8 cellular contexts compared by ENCODE assay signal in the genomic region with DNA sequence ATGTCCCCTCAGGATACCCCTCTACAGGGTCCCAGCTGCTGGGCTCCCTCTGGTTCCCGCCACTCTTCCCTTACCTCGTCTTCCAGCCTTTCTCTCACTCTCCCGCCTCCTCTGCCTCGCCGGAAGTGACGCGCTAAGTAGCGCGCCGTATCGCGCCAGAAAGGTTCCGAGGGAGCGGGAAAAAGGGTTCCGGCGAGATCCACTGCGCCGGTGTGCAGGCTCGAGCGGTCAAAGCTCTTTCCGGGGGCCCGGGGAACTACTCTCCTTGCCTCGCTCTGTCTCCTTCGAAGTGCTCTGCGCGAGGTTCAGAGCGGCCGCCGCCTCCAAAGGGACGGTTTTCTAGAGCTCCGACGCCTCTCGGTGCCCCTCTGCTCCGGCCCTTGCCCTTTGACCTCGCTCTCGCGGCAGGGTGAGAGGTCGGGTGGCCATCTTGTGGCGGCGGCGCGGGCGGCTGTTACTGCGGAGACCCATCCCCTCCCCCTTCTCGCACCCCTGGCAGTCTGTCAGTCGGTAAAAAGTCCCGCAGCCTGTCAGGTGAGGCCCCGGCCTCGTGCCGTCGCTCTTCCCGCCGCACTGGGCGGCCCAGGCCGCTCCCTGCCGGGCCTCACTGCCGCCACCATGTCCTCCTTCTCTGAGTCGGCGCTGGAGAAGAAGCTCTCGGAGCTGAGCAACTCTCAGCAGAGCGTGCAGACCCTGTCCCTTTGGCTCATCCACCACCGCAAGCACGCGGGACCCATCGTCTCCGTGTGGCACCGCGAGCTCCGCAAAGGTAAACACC. TPM values are rescaled to one million over a fixed set of nuclear protein-coding genes. Genes with fewer than 3 reads are reported as not detected.
A peak's percentile ranks its signal among the peaks of the same experiment; 100 is the strongest.
DNase-seq lines count a peak whose midpoint lies in the region; ATAC-seq and TF ChIP-seq lines count a peak whose summit lies in the region.

A gene with protein sequence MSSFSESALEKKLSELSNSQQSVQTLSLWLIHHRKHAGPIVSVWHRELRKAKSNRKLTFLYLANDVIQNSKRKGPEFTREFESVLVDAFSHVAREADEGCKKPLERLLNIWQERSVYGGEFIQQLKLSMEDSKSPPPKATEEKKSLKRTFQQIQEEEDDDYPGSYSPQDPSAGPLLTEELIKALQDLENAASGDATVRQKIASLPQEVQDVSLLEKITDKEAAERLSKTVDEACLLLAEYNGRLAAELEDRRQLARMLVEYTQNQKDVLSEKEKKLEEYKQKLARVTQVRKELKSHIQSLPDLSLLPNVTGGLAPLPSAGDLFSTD (plus strand): TSS at position 417 of the 778 bp plus-strand sequence. CDS start 202 bp downstream, at position 619.
A gene (minus strand): TSS at position 127 of the 778 bp plus-strand sequence. CDS start 19,640 bp downstream, outside the sequence.

- TF ChIP-seq CTCF in GM13977 (IDR thresholded peaks at IDR 0.05; ENCODE audit: extremely low read depth, insufficient read depth, missing control alignments) (no peak), prostate gland (IDR thresholded peaks at IDR 0.05) (peak in 1 of 4 experiments; percentile 30)

- DNase-seq in GM13977 (ENCODE audit: low spot score) (peak; percentile 87), NCI-H187 (lab: John Stamatoyannopoulos, UW) (peak; percentile 77 to 85), anterior cingulate cortex (lab: John Stamatoyannopoulos, UW) (peak in 57 of 58 donors; percentile 57 to 98 (median 89)), left ventricle myocardium superior (peak; percentile 93), prostate gland (ENCODE audit: low spot score) (peak; percentile 88), ureter (ENCODE audit: low spot score) (peak; percentile 93)

- H3K9me3 ChIP-seq in prostate gland, result no peaks in the 10 kb centered on the region

- in situ Hi-C loops in GM13977 (cut with MboI; ENCODE audit: low pct_unique_long_range_greater_than_20kb, low sequenced_read_pairs, unreplicated experiment), result no loop called here

- WGBS in prostate gland, result 1% methylated on average over 52 of the region's 69 CpGs

- TF ChIP-seq POLR2A in prostate gland (IDR thresholded peaks at IDR 0.05), result peak; percentile 61

- H3K36me3 ChIP-seq in prostate gland, result no peaks in the 10 kb centered on the region

- H3K27ac ChIP-seq in prostate gland, result peak within 1 kb of the TSS; percentile 90 to 92

- H3K4me1 ChIP-seq in prostate gland (replicated peaks), result peaks cover 18% of the 10 kb centered on the region

- intact Hi-C loops in T-helper 2 cell treated with Interferon-gamma antibody and Interleukin-4, amounts not matched to agents 100 ng/mL and 5 ng/mL, for 36 hours (cut with micrococcal nuclease), result loop anchor here (1.0 to 5.0 kb wide), 4 partner anchors 41 to 505 kb away; a partner anchor contains a TSS
- intact Hi-C loops in left ventricle myocardium superior (cut with micrococcal nuclease) (no loop called here), prostate gland (cut with DNase I) (no loop called here)

- no peaks in the 10 kb centered on the region for H3K27me3 ChIP-seq in prostate gland (replicated peaks; ENCODE audit: insufficient read depth)

- ATAC-seq in HG02884 (IDR thresholded peaks at IDR 0.05; ENCODE audit: unreplicated experiment) (peak; percentile 71), left ventricle myocardium superior (peak; percentile 98)

- peak within 1 kb of the TSS; percentile 77 to 85 for H3K4me3 ChIP-seq in prostate gland

RNA-seq across cellular contexts. Expression of the first gene that starts in this region (rescaled TPM):
- 34.4 and 46.6 TPM in 2 replicates for total RNA-seq in T-helper 2 cell treated with Interferon-gamma antibody and Interleukin-4, amounts not matched to agents 100 ng/mL and 5 ng/mL, for 36 hours
- total RNA-seq in left ventricle myocardium superior, result 65.3 TPM
- 10 to 100 TPM; 21.9 to 27.5 TPM for total RNA-seq in prostate gland
- 61.3 TPM for total RNA-seq in ureter

RNA-seq across cellular contexts. Expression of the second gene that starts in this region (rescaled TPM):
- 34.3 and 35.1 TPM in 2 replicates for total RNA-seq in T-helper 2 cell treated with Interferon-gamma antibody and Interleukin-4, amounts not matched to agents 100 ng/mL and 5 ng/mL, for 36 hours
- total RNA-seq in left ventricle myocardium superior, result 12.5 TPM
- total RNA-seq in prostate gland, result 10 to 100 TPM; 14.8 to 26.2 TPM
- total RNA-seq in ureter, result 29.5 TPM

Comparison
In these comparisons a context has a peak if more than half of its experiments do, and no peak if none do; other contexts are left out.
1. Peak in every context shown above with its lines: DNase-seq, ATAC-seq, H3K4me3 ChIP-seq and H3K27ac ChIP-seq.